In the genomic region with DNA sequence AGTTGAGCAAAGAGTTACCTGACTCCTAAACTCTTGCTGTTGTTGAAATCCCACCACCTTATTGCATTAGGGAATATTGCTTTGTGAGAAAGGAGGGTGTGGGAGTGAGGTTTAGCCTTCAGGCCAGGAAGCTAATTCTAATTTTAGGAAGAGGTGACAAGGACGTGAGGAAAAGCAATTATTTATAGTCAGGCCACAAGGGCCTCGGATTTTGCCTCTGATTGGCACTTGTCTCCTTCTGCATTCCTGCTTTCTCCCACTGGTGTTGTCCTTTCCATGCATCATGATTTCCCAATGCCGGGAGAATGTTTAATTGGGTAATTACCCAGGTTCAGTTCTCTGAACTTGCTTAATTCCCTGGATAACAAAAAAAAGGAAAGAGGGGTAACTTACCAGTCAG, we compare ENCODE assay signal across 27 cellular contexts.
"Had no signal": no experiment of that assay in that cellular context is flagged by ENCODE, and none has a peak within 500 bp of the region (broad histone marks: within the 10 kb centered on the region; RNA-seq: fewer than 3 reads in every experiment).

No MANE protein-coding gene starts in this region.

- H3K36me3 ChIP-seq: colonic mucosa, suprapubic skin, tibial artery, upper lobe of right lung had no signal

- H3K27ac Mint-ChIP-seq: activated CD4-positive, alpha-beta memory T cell treated with anti-CD3 and anti-CD28 coated beads for 36 hours; activated CD4-positive, alpha-beta T cell treated with anti-CD3 and anti-CD28 coated beads, Interleukin-2, amount 10 ng/mL, durations not matched to agents 24 days and 14 days; activated T-helper 1 cell treated with anti-CD3 and anti-CD28 coated beads, Interleukin-12 subunit alpha, Interleukin-12 subunit beta, Interleukin-2, Interleukin-4 antibody, amounts not matched to agents 30 ng/mL and 10 ng/mL and 1 ng/mL, durations not matched to agents 14 hours and 24 hours and 36 hours had no signal

- H3K27me3 Mint-ChIP-seq: activated CD4-positive, alpha-beta memory T cell treated with anti-CD3 and anti-CD28 coated beads for 36 hours had no signal

- H3K4me3 Mint-ChIP-seq: activated CD4-positive, alpha-beta memory T cell treated with anti-CD3 and anti-CD28 coated beads for 36 hours; activated CD4-positive, alpha-beta T cell treated with anti-CD3 and anti-CD28 coated beads, Interleukin-2, amount 10 ng/mL, durations not matched to agents 24 days and 14 days; activated T-helper 1 cell treated with anti-CD3 and anti-CD28 coated beads, Interleukin-12 subunit alpha, Interleukin-12 subunit beta, Interleukin-2, Interleukin-4 antibody, amounts not matched to agents 30 ng/mL and 10 ng/mL and 1 ng/mL, durations not matched to agents 14 hours and 24 hours and 36 hours; nephron had no signal

- DNase-seq: activated CD4-positive, alpha-beta memory T cell treated with anti-CD3 and anti-CD28 coated beads for 36 hours; activated CD4-positive, alpha-beta T cell treated with anti-CD3 and anti-CD28 coated beads, Interleukin-2, amount 10 ng/mL, durations not matched to agents 24 days and 14 days; activated CD4-positive, CD25-positive, alpha-beta regulatory T cell treated with anti-CD3 and anti-CD28 coated beads, Interleukin-2, amount 50 U/mL, for 72 hours; activated CD8-positive, alpha-beta memory T cell treated with anti-CD3 and anti-CD28 coated beads, Interleukin-2, amount 50 U/mL, for 4 hours; activated effector memory CD4-positive, alpha-beta T cell treated with anti-CD3 and anti-CD28 coated beads, Interleukin-2, amount 50 U/mL, for 16 hours; activated naive CD4-positive, alpha-beta T cell treated with anti-CD3 and anti-CD28 coated beads, Interleukin-2, amount 50 U/mL, for 16 hours; activated T-cell treated with anti-CD3 and anti-CD28 coated beads, Interleukin-2, amount 50 U/mL, for 1 hour; amygdala; colonic mucosa; dorsolateral prefrontal cortex; effector memory CD4-positive, alpha-beta T cell; glutamatergic neuron; hippocampal formation; left colon; mesendoderm; mucosa of descending colon; posterior cingulate gyrus; stimulated activated CD4-positive, alpha-beta T cell treated with anti-CD3 and anti-CD28 coated beads, Interleukin-15, amount 100 ng/mL, for 24 hours; stimulated activated CD4-positive, alpha-beta T cell treated with anti-CD3 and anti-CD28 coated beads, Interleukin-2, amount 100 ng/mL, for 24 hours; stimulated activated naive CD4-positive, alpha-beta T cell; T-helper 2 cell; tibial artery; upper lobe of right lung had no signal

- H3K4me1 ChIP-seq: colonic mucosa had no signal

- H3K27me3 ChIP-seq: colonic mucosa, dorsolateral prefrontal cortex, suprapubic skin, tibial artery, upper lobe of right lung had no signal

- H3K9me3 ChIP-seq: colonic mucosa, mucosa of descending colon, suprapubic skin, tibial artery, upper lobe of right lung had no signal

- H3K27ac ChIP-seq: colonic mucosa, dorsolateral prefrontal cortex, suprapubic skin, upper lobe of right lung had no signal

- H3K9me3 Mint-ChIP-seq: activated CD4-positive, alpha-beta memory T cell treated with anti-CD3 and anti-CD28 coated beads for 36 hours; nephron had no signal

- H3K36me3 Mint-ChIP-seq: activated CD4-positive, alpha-beta memory T cell treated with anti-CD3 and anti-CD28 coated beads for 36 hours had no signal

- ATAC-seq: mucosa of descending colon, upper lobe of right lung had no signal

- H3K4me3 ChIP-seq: colonic mucosa, dorsolateral prefrontal cortex, lung, mucosa of descending colon, suprapubic skin, tibial artery, upper lobe of right lung had no signal
